Comparison of ENCODE assay signal across 1 cellular context in genomic region chr5:142167458-142167857, GRCh38.
TF ChIP-seq lines count a peak whose summit lies in the region.

No MANE protein-coding gene starts in this region.

TF ChIP-seq in A549, 52 proteins besides CTCF, POLR2A, EP300 and RAD21:
- no peak for TF ChIP-seq ATOH8 (CRISPR knock-in tag; IDR thresholded peaks at IDR 0.05; ENCODE audit: low read depth)
- TF ChIP-seq FOSL2 (IDR thresholded peaks at IDR 0.05): no peak
- no peak for TF ChIP-seq FOSL2 (CRISPR knock-in tag; IDR thresholded peaks at IDR 0.05)
- no peak for TF ChIP-seq GATA3 (IDR thresholded peaks at IDR 0.05; ENCODE audit: borderline replicate concordance)
- no peak for TF ChIP-seq REST (IDR thresholded peaks at IDR 0.05)
- no peak for TF ChIP-seq RNF2 (IDR thresholded peaks at IDR 0.05; ENCODE audit: borderline replicate concordance, low read depth)
- TF ChIP-seq BCL3 (IDR thresholded peaks at IDR 0.05): no peak
- no peak for TF ChIP-seq EHMT2 (IDR thresholded peaks at IDR 0.05; ENCODE audit: low read depth)
- no peak for TF ChIP-seq PBX3 (IDR thresholded peaks at IDR 0.05)
